Comparison of ENCODE assay signal across 1 cellular context in the genomic region with DNA sequence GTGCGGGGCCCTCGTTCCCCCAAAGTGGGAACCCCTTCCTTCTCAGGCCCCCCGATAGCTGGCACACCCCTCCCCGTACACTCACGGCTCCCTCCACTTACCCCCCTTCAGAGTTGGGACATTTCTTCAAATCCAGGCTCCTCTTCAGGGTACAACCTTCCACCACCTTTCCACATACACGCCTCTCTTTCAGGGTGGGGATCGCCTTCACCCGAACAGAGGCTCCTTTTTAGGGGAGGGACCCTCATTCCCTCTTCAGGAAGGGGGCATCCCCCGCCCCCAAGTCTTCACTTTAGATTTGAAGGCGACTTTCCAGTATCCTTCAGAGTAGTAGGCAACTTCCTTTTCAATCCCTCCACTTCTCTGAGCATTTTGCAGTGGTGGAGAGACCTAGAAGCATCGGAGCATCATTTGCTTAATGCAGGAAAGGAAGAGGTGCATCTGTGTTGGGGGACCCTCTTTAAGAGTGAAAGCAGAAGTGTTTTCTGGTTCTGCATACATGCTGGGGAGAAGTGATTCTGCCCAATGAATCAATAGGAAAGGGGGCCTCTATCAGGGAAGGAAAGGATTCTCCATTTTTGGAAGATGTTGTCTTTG.
TF ChIP-seq lines count a peak whose summit lies in the region.

No MANE protein-coding gene starts in this region.

TF ChIP-seq in HepG2, 621 proteins besides CTCF, POLR2A, EP300 and RAD21 (continued from another document and continues in another):
- TF ChIP-seq ZNF205 (CRISPR knock-in tag; IDR thresholded peaks at IDR 0.05) (0 out of 2 replicates have a peak, but pooled peaks have one; percentile 26), ZNF343 (CRISPR knock-in tag; IDR thresholded peaks at IDR 0.05) (peak; percentile 21), ZNF547 (CRISPR knock-in tag; IDR thresholded peaks at IDR 0.05) (0 out of 2 replicates have a peak, but pooled peaks have one; percentile 61), ZNF232 (CRISPR knock-in tag; IDR thresholded peaks at IDR 0.05; ENCODE audit: borderline replicate concordance) (no peak), ZNF234 (CRISPR knock-in tag; conservative IDR thresholded peaks at IDR 0.05) (0 out of 2 replicates have a peak, but pooled peaks have one; percentile 0), NCOA1 (CRISPR knock-in tag; IDR thresholded peaks at IDR 0.05) (peak; percentile 86; the same call in 1 of the 2 replicates), RFX1 (IDR thresholded peaks at IDR 0.05) (no peak), FOXC1 (CRISPR knock-in tag; IDR thresholded peaks at IDR 0.05; ENCODE audit: borderline replicate concordance) (peak; percentile 93), GZF1 (CRISPR knock-in tag; IDR thresholded peaks at IDR 0.05) (no peak), KDM4B (CRISPR knock-in tag; IDR thresholded peaks at IDR 0.05) (no peak), HNRNPK (IDR thresholded peaks at IDR 0.05; ENCODE audit: low read depth, low read length, poor library complexity, severe bottlenecking) (no peak), MZF1 (CRISPR knock-in tag; IDR thresholded peaks at IDR 0.05; ENCODE audit: borderline replicate concordance) (no peak), JUN (CRISPR knock-in tag; IDR thresholded peaks at IDR 0.05) (0 out of 2 replicates have a peak, but pooled peaks have one; percentile 7), ARHGAP35 (CRISPR knock-in tag; IDR thresholded peaks at IDR 0.05; ENCODE audit: borderline replicate concordance) (no peak), CENPT (CRISPR knock-in tag; IDR thresholded peaks at IDR 0.05; ENCODE audit: low read depth) (no peak), SP4 (CRISPR knock-in tag; IDR thresholded peaks at IDR 0.05) (no peak), RBM22 (optimal IDR thresholded peaks at IDR 0.05; ENCODE audit: low read length) (peak; percentile 85), ATF1 (CRISPR knock-in tag; IDR thresholded peaks at IDR 0.05) (no peak), SMAD1 (CRISPR knock-in tag; IDR thresholded peaks at IDR 0.05; ENCODE audit: borderline replicate concordance, low read depth) (no peak), ZBTB3 (CRISPR knock-in tag; IDR thresholded peaks at IDR 0.05; ENCODE audit: borderline replicate concordance, low read depth) (peak; percentile 68; the same call in 1 of the 2 replicates), ZNF572 (CRISPR knock-in tag; IDR thresholded peaks at IDR 0.05) (peak; percentile 75; the same call in 1 of the 2 replicates), ZNF24 (IDR thresholded peaks at IDR 0.05) (no peak), SNAI1 (CRISPR knock-in tag; IDR thresholded peaks at IDR 0.05; ENCODE audit: borderline replicate concordance) (0 out of 2 replicates have a peak, but pooled peaks have one; percentile 21), ZNF879 (CRISPR knock-in tag; IDR thresholded peaks at IDR 0.05) (peak; percentile 6; the same call in 1 of the 2 replicates), SSRP1 (CRISPR knock-in tag; IDR thresholded peaks at IDR 0.05) (no peak), ZNF772 (CRISPR knock-in tag; IDR thresholded peaks at IDR 0.05) (no peak), GLI4 (CRISPR knock-in tag; IDR thresholded peaks at IDR 0.05; ENCODE audit: borderline replicate concordance) (0 out of 2 replicates have a peak, but pooled peaks have one; percentile 22), ZNF598 (CRISPR knock-in tag; IDR thresholded peaks at IDR 0.05; ENCODE audit: borderline replicate concordance) (0 out of 2 replicates have a peak, but pooled peaks have one; percentile 21)
- TF ChIP-seq, protein P1, sequence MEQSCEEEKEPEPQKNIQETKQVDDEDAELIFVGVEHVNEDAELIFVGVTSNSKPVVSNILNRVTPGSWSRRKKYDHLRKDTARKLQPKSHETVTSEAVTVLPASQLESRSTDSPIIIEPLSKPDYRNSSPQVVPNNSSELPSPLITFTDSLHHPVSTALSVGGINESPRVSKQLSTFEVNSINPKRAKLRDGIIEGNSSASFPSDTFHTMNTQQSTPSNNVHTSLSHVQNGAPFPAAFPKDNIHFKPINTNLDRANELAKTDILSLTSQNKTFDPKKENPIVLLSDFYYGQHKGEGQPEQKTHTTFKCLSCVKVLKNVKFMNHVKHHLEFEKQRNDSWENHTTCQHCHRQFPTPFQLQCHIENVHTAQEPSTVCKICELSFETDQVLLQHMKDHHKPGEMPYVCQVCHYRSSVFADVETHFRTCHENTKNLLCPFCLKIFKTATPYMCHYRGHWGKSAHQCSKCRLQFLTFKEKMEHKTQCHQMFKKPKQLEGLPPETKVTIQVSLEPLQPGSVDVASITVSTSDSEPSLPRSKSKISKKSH (CRISPR knock-in tag; IDR thresholded peaks at IDR 0.05; ENCODE audit: borderline replicate concordance): no peak
- TF ChIP-seq, protein P2, sequence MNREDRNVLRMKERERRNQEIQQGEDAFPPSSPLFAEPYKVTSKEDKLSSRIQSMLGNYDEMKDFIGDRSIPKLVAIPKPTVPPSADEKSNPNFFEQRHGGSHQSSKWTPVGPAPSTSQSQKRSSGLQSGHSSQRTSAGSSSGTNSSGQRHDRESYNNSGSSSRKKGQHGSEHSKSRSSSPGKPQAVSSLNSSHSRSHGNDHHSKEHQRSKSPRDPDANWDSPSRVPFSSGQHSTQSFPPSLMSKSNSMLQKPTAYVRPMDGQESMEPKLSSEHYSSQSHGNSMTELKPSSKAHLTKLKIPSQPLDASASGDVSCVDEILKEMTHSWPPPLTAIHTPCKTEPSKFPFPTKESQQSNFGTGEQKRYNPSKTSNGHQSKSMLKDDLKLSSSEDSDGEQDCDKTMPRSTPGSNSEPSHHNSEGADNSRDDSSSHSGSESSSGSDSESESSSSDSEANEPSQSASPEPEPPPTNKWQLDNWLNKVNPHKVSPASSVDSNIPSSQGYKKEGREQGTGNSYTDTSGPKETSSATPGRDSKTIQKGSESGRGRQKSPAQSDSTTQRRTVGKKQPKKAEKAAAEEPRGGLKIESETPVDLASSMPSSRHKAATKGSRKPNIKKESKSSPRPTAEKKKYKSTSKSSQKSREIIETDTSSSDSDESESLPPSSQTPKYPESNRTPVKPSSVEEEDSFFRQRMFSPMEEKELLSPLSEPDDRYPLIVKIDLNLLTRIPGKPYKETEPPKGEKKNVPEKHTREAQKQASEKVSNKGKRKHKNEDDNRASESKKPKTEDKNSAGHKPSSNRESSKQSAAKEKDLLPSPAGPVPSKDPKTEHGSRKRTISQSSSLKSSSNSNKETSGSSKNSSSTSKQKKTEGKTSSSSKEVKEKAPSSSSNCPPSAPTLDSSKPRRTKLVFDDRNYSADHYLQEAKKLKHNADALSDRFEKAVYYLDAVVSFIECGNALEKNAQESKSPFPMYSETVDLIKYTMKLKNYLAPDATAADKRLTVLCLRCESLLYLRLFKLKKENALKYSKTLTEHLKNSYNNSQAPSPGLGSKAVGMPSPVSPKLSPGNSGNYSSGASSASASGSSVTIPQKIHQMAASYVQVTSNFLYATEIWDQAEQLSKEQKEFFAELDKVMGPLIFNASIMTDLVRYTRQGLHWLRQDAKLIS (CRISPR knock-in tag; IDR thresholded peaks at IDR 0.05): peak; percentile 55; the same call in 1 of the 2 replicates
- TF ChIP-seq, protein P3, sequence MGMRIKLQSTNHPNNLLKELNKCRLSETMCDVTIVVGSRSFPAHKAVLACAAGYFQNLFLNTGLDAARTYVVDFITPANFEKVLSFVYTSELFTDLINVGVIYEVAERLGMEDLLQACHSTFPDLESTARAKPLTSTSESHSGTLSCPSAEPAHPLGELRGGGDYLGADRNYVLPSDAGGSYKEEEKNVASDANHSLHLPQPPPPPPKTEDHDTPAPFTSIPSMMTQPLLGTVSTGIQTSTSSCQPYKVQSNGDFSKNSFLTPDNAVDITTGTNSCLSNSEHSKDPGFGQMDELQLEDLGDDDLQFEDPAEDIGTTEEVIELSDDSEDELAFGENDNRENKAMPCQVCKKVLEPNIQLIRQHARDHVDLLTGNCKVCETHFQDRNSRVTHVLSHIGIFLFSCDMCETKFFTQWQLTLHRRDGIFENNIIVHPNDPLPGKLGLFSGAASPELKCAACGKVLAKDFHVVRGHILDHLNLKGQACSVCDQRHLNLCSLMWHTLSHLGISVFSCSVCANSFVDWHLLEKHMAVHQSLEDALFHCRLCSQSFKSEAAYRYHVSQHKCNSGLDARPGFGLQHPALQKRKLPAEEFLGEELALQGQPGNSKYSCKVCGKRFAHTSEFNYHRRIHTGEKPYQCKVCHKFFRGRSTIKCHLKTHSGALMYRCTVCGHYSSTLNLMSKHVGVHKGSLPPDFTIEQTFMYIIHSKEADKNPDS (CRISPR knock-in tag; IDR thresholded peaks at IDR 0.05): peak; percentile 88; the same call in 1 of the 2 replicates
- TF ChIP-seq, protein P4, sequence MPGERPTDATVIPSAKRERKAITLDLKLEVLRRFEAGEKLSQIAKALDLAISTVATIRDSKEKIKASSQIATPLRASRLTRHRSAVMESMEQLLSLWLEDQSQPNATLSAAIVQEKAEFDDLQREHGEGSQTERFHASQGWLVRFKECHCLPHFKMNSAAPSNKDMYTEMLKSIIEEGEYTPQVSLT (CRISPR knock-in tag; IDR thresholded peaks at IDR 0.05; ENCODE audit: borderline replicate concordance, low read depth): no peak
- TF ChIP-seq, protein P5, sequence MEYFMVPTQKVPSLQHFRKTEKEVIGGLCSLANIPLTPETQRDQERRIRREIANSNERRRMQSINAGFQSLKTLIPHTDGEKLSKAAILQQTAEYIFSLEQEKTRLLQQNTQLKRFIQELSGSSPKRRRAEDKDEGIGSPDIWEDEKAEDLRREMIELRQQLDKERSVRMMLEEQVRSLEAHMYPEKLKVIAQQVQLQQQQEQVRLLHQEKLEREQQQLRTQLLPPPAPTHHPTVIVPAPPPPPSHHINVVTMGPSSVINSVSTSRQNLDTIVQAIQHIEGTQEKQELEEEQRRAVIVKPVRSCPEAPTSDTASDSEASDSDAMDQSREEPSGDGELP (IDR thresholded peaks at IDR 0.05; ENCODE audit: borderline replicate concordance, low read depth): 0 out of 2 replicates have a peak, but pooled peaks have one; percentile 4
- TF ChIP-seq, protein P6, sequence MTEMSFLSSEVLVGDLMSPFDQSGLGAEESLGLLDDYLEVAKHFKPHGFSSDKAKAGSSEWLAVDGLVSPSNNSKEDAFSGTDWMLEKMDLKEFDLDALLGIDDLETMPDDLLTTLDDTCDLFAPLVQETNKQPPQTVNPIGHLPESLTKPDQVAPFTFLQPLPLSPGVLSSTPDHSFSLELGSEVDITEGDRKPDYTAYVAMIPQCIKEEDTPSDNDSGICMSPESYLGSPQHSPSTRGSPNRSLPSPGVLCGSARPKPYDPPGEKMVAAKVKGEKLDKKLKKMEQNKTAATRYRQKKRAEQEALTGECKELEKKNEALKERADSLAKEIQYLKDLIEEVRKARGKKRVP (CRISPR knock-in tag; IDR thresholded peaks at IDR 0.05): no peak
- TF ChIP-seq, protein P7, sequence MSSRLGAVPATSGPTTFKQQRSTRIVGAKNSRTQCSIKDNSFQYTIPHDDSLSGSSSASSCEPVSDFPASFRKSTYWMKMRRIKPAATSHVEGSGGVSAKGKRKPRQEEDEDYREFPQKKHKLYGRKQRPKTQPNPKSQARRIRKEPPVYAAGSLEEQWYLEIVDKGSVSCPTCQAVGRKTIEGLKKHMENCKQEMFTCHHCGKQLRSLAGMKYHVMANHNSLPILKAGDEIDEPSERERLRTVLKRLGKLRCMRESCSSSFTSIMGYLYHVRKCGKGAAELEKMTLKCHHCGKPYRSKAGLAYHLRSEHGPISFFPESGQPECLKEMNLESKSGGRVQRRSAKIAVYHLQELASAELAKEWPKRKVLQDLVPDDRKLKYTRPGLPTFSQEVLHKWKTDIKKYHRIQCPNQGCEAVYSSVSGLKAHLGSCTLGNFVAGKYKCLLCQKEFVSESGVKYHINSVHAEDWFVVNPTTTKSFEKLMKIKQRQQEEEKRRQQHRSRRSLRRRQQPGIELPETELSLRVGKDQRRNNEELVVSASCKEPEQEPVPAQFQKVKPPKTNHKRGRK (CRISPR knock-in tag; IDR thresholded peaks at IDR 0.05): no peak
- TF ChIP-seq, protein P8, sequence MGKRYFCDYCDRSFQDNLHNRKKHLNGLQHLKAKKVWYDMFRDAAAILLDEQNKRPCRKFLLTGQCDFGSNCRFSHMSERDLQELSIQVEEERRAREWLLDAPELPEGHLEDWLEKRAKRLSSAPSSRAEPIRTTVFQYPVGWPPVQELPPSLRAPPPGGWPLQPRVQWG (CRISPR knock-in tag; IDR thresholded peaks at IDR 0.05; ENCODE audit: borderline replicate concordance, low read depth): no peak
- TF ChIP-seq, protein P9, sequence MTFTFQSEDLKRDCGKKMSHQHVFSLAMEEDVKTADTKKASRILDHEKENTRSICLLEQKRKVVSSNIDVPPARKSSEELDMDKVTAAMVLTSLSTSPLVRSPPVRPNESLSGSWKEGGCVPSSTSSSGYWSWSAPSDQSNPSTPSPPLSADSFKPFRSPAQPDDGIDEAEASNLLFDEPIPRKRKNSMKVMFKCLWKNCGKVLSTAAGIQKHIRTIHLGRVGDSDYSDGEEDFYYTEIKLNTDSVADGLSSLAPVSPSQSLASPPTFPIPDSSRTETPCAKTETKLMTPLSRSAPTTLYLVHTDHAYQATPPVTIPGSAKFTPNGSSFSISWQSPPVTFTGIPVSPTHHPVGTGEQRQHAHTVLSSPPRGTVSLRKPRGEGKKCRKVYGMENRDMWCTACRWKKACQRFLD (CRISPR knock-in tag; IDR thresholded peaks at IDR 0.05; ENCODE audit: borderline replicate concordance): 0 out of 2 replicates have a peak, but pooled peaks have one; percentile 77
- TF ChIP-seq, protein P10, sequence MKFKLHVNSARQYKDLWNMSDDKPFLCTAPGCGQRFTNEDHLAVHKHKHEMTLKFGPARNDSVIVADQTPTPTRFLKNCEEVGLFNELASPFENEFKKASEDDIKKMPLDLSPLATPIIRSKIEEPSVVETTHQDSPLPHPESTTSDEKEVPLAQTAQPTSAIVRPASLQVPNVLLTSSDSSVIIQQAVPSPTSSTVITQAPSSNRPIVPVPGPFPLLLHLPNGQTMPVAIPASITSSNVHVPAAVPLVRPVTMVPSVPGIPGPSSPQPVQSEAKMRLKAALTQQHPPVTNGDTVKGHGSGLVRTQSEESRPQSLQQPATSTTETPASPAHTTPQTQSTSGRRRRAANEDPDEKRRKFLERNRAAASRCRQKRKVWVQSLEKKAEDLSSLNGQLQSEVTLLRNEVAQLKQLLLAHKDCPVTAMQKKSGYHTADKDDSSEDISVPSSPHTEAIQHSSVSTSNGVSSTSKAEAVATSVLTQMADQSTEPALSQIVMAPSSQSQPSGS (CRISPR knock-in tag; IDR thresholded peaks at IDR 0.05): 0 out of 2 replicates have a peak, but pooled peaks have one; percentile 14
- TF ChIP-seq, protein P11, sequence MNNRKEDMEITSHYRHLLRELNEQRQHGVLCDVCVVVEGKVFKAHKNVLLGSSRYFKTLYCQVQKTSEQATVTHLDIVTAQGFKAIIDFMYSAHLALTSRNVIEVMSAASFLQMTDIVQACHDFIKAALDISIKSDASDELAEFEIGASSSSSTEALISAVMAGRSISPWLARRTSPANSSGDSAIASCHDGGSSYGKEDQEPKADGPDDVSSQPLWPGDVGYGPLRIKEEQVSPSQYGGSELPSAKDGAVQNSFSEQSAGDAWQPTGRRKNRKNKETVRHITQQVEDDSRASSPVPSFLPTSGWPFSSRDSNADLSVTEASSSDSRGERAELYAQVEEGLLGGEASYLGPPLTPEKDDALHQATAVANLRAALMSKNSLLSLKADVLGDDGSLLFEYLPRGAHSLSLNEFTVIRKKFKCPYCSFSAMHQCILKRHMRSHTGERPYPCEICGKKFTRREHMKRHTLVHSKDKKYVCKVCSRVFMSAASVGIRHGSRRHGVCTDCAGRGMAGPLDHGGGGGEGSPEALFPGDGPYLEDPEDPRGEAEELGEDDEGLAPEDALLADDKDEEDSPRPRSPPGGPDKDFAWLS (CRISPR knock-in tag; IDR thresholded peaks at IDR 0.05; ENCODE audit: borderline replicate concordance): 0 out of 2 replicates have a peak, but pooled peaks have one; percentile 82
- TF ChIP-seq, protein P12, sequence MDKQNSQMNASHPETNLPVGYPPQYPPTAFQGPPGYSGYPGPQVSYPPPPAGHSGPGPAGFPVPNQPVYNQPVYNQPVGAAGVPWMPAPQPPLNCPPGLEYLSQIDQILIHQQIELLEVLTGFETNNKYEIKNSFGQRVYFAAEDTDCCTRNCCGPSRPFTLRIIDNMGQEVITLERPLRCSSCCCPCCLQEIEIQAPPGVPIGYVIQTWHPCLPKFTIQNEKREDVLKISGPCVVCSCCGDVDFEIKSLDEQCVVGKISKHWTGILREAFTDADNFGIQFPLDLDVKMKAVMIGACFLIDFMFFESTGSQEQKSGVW (CRISPR knock-in tag; IDR thresholded peaks at IDR 0.05; ENCODE audit: borderline replicate concordance): 0 out of 2 replicates have a peak, but pooled peaks have one; percentile 79
